In the genomic region with DNA sequence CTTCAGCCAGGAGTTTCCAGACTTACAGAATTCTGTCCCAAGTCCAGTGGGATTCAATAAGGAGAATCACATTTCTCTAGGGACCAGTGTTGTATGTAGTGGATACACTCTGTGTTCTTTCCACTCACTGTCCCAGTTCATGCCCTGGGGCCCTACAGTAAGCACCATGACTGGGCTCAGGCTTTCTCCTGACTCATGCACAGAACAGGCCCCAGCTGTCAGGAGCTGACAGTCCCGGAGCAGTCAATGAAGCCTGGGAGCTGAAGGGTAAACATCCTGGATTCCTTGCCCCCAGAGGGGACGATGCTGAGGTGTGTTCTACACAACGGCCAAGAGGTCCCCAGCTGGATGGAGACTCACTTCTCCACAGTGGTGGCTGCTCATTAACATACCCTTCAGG, we compare ENCODE assay signal across 16 cellular contexts. TPM values are rescaled to one million over a fixed set of nuclear protein-coding genes. Genes with fewer than 3 reads are reported as not detected.
DNase-seq lines count a peak whose midpoint lies in the region; TF ChIP-seq lines count a peak whose summit lies in the region.
"Had no signal": no experiment of that assay in that cellular context is flagged by ENCODE, and none has a peak within 500 bp of the region (broad histone marks: within the 10 kb centered on the region; RNA-seq: fewer than 3 reads in every experiment).

No MANE protein-coding gene starts in this region.

- no peak overlapping the region for H3K4ac ChIP-seq in mesendoderm (ENCODE audit: low read depth, low read length)

- no peak overlapping the region for H3K56ac ChIP-seq in mesendoderm (ENCODE audit: low read length)

- H3K9ac ChIP-seq in mesendoderm (ENCODE audit: low read length), result no peak overlapping the region

- in situ Hi-C loops in SK-MEL-5 (cut with HindIII; ENCODE audit: low pct_unique_long_range_greater_than_20kb, low sequenced_read_pairs), result no loop called here

- H3K4me1 Mint-ChIP-seq in type B pancreatic cell (ENCODE audit: unreplicated experiment), result peaks cover 21% of the 10 kb centered on the region

- H3K27ac Mint-ChIP-seq in type B pancreatic cell, result no peak overlapping the region
- H3K27ac Mint-ChIP-seq: CD4-positive, alpha-beta T cell had no signal

- no peak overlapping the region for H3K4me3 Mint-ChIP-seq in type B pancreatic cell
- H3K4me3 Mint-ChIP-seq: CD4-positive, alpha-beta T cell had no signal

- no peak overlapping the region for H3K4me3 ChIP-seq in mesendoderm (ENCODE audit: low read length)
- H3K4me3 ChIP-seq: HAP-1 had no signal

- no CpG with 5 or more reads among the region's 3 CpGs for WGBS in mesendoderm (ENCODE audit: extremely low coverage, insufficient coverage, low lambda C conversion rate)

- no peak overlapping the region for H2BK15ac ChIP-seq in mesendoderm (replicated peaks; ENCODE audit: low read depth)

- H3K36me3 ChIP-seq in mesendoderm (ENCODE audit: control insufficient read depth, insufficient read depth, low read length), result no peaks in the 10 kb centered on the region
- H3K36me3 ChIP-seq: HAP-1 had no signal

- H3K23ac ChIP-seq in mesendoderm (ENCODE audit: low read length), result no peak overlapping the region

- H3K79me2 ChIP-seq in mesendoderm (ENCODE audit: control insufficient read depth, insufficient read depth, low read length), result no peaks in the 10 kb centered on the region

- H3K79me1 ChIP-seq in mesendoderm (ENCODE audit: low read length), result no peaks in the 10 kb centered on the region

- H3K27me3 Mint-ChIP-seq in type B pancreatic cell, result peaks cover 12% of the 10 kb centered on the region
- H3K27me3 Mint-ChIP-seq: CD4-positive, alpha-beta T cell had no signal

- no peak overlapping the region for H2BK5ac ChIP-seq in mesendoderm (ENCODE audit: low read length)

- no peak overlapping the region for H4K5ac ChIP-seq in mesendoderm (ENCODE audit: low read length)

- H3K4me1 ChIP-seq in mesendoderm (ENCODE audit: control insufficient read depth, low read depth, low read length), result no peaks in the 10 kb centered on the region
- H3K4me1 ChIP-seq: HAP-1 had no signal

- no peaks in the 10 kb centered on the region for H3K36me3 Mint-ChIP-seq in type B pancreatic cell

- H2AK5ac ChIP-seq in mesendoderm (ENCODE audit: low read length), result no peak overlapping the region

- DNase-seq in Daoy (ENCODE audit: low read depth) (peak; percentile 30), HT1080 (ENCODE audit: low read depth) (peak; percentile 45), SK-MEL-5 (ENCODE audit: low read depth, low spot score) (peak; percentile 9), islet precursor cell (peak; percentile 93), SIG-M5 (lab: John Stamatoyannopoulos, UW) (no peak), mesendoderm (no peak), type B pancreatic cell (ENCODE audit: extremely low spot score, unreplicated experiment) (no peak)
- no peak for DNase-seq in stimulated activated naive CD4-positive, alpha-beta T cell (lab: John Stamatoyannopoulos, UW)
- DNase-seq: CD4-positive, alpha-beta T cell; DMS79; NCI-H1048; NCI-H2107; NCI-H226; NCI-H526 had no signal

- TF ChIP-seq CTCF in type B pancreatic cell (conservative IDR thresholded peaks at IDR 0.05), result no peak

- H3K27ac ChIP-seq in mesendoderm (ENCODE audit: low read depth, low read length), result no peak overlapping the region

- H3K9me3 Mint-ChIP-seq in type B pancreatic cell, result peaks cover 5% of the 10 kb centered on the region
- H3K9me3 Mint-ChIP-seq: CD4-positive, alpha-beta T cell had no signal

- no peaks in the 10 kb centered on the region for H3K27me3 ChIP-seq in mesendoderm (ENCODE audit: insufficient read depth, low read length, poor library complexity)

- H4K8ac ChIP-seq in mesendoderm (ENCODE audit: low read depth, low read length), result no peak overlapping the region

- H3K4me2 ChIP-seq in mesendoderm (ENCODE audit: low read length), result no peak overlapping the region

- H3K18ac ChIP-seq in mesendoderm (ENCODE audit: low read length), result no peak overlapping the region

- H2BK120ac ChIP-seq in mesendoderm (ENCODE audit: low read depth, low read length), result no peak overlapping the region

RNA-seq across cellular contexts. Expression of gene LRFN2, which starts 40.2 kb away (rescaled TPM):
- total RNA-seq in Daoy (2014; rRNA removed; shearing (Covaris generic)), result 0.17 TPM in 1 of 2 replicates, not detected in the other
- total RNA-seq in HT1080 (2014; rRNA removed; shearing (Covaris generic)), result not detected in 2 replicates
- not detected in 2 replicates for polyA plus RNA-seq in HT1080 (2015; cell fraction: cytosol; rRNA removed)
- 0.03 TPM in 1 of 2 replicates, not detected in the other for polyA plus RNA-seq in HT1080 (2015; cell fraction: nucleus; rRNA removed)
- total RNA-seq in SK-MEL-5 (2014; rRNA removed; shearing (Covaris generic)), result not detected in 2 replicates
- not detected in 2 replicates for polyA plus RNA-seq in SK-MEL-5 (2015; cell fraction: cytosol; rRNA removed)
- not detected in 2 replicates for polyA plus RNA-seq in SK-MEL-5 (2015; cell fraction: nucleus; rRNA removed)
- 0.14 TPM for polyA plus RNA-seq in mesendoderm (2013, experiment 1 of 2)
- polyA plus RNA-seq in mesendoderm (2013, experiment 2 of 2), result 0.18 TPM
- 1.1 and 3.4 TPM in 2 replicates for total RNA-seq in type B pancreatic cell (ENCODE audit: low replicate concordance)
- total RNA-seq: CD4-positive, alpha-beta T cell; Right ventricle myocardium inferior had no signal

Comparison
In these comparisons a context has a peak if more than half of its experiments do, and no peak if none do; other contexts are left out.
1. DNase-seq: peak in Daoy (single experiment), HT1080 (single experiment), SK-MEL-5 (single experiment) and islet precursor cell (single experiment); none in SIG-M5 (single experiment), stimulated activated naive CD4-positive, alpha-beta T cell (0 of 6), mesendoderm (single experiment) and type B pancreatic cell (single experiment).